Comparison of ENCODE assay signal across 1 cellular context in genomic region chr6:114170372-114170771, GRCh38.
TF ChIP-seq lines count a peak whose summit lies in the region.

No MANE protein-coding gene starts in this region.

TF ChIP-seq in HepG2, 621 proteins besides CTCF, POLR2A, EP300 and RAD21 (continued from another document and continues in another):
- TF ChIP-seq THRA (CRISPR knock-in tag; IDR thresholded peaks at IDR 0.05; ENCODE audit: borderline replicate concordance) (peak; percentile 64; the same call in 1 of the 2 replicates), ZGPAT (CRISPR knock-in tag; IDR thresholded peaks at IDR 0.05) (peak; percentile 11; the same call in 1 of the 2 replicates), ATF1 (CRISPR knock-in tag; IDR thresholded peaks at IDR 0.05) (no peak), ASH2L (IDR thresholded peaks at IDR 0.05; ENCODE audit: insufficient read length, low read depth, low read length) (peak; percentile 24), HDAC2 (CRISPR knock-in tag; IDR thresholded peaks at IDR 0.05) (0 out of 2 replicates have a peak, but pooled peaks have one; percentile 7), PHB2 (IDR thresholded peaks at IDR 0.05; ENCODE audit: partially characterized antibody) (no peak), RARA (CRISPR knock-in tag; IDR thresholded peaks at IDR 0.05) (peak; percentile 41; the same call in 1 of the 2 replicates), ZNF260 (CRISPR knock-in tag; IDR thresholded peaks at IDR 0.05; ENCODE audit: borderline replicate concordance, low read depth) (no peak), FOXA1 (IDR thresholded peaks at IDR 0.05) (no peak), FOXA1 (CRISPR knock-in tag; IDR thresholded peaks at IDR 0.05) (peak; percentile 73), ZNF629 (CRISPR knock-in tag; conservative IDR thresholded peaks at IDR 0.05) (no peak), NR2C2 (CRISPR knock-in tag; IDR thresholded peaks at IDR 0.05; ENCODE audit: borderline replicate concordance) (0 out of 2 replicates have a peak, but pooled peaks have one; percentile 4), MIER3 (CRISPR knock-in tag; IDR thresholded peaks at IDR 0.05; ENCODE audit: borderline replicate concordance) (no peak), IKZF1 (IDR thresholded peaks at IDR 0.05) (no peak), GFI1 (CRISPR knock-in tag; IDR thresholded peaks at IDR 0.05; ENCODE audit: borderline replicate concordance) (0 out of 2 replicates have a peak, but pooled peaks have one; percentile 27), ZSCAN20 (CRISPR knock-in tag; IDR thresholded peaks at IDR 0.05; ENCODE audit: borderline replicate concordance) (no peak), NCOA2 (CRISPR knock-in tag; IDR thresholded peaks at IDR 0.05) (peak; percentile 16; the same call in 1 of the 2 replicates), SP1 (IDR thresholded peaks at IDR 0.05) (no peak), SP1 (CRISPR knock-in tag; IDR thresholded peaks at IDR 0.05) (no peak), KLF16 (CRISPR knock-in tag; IDR thresholded peaks at IDR 0.05) (0 out of 4 replicates have a peak, but pooled peaks of 1 of the 2 experiments have one; percentile 5), ISL2 (CRISPR knock-in tag; IDR thresholded peaks at IDR 0.05) (peak; percentile 65; the same call in 1 of the 2 replicates), BCL6 (CRISPR knock-in tag; IDR thresholded peaks at IDR 0.05) (peak; percentile 64), ZBTB7B (CRISPR knock-in tag; IDR thresholded peaks at IDR 0.05) (no peak), RARG (CRISPR knock-in tag; IDR thresholded peaks at IDR 0.05; ENCODE audit: low read depth) (no peak), IKZF4 (CRISPR knock-in tag; IDR thresholded peaks at IDR 0.05; ENCODE audit: borderline replicate concordance, low read depth, not compliant biosample characterization) (no peak), ZNF264 (CRISPR knock-in tag; IDR thresholded peaks at IDR 0.05) (0 out of 2 replicates have a peak, but pooled peaks have one; percentile 25), CEBPG (CRISPR knock-in tag; IDR thresholded peaks at IDR 0.05) (peak; percentile 49; the same call in 1 of the 2 replicates), HIVEP1 (CRISPR knock-in tag; IDR thresholded peaks at IDR 0.05) (no peak), MTA1 (CRISPR knock-in tag; IDR thresholded peaks at IDR 0.05; ENCODE audit: borderline replicate concordance) (no peak), USF2 (IDR thresholded peaks at IDR 0.05; ENCODE audit: low read depth, low read length) (no peak), USF2 (CRISPR knock-in tag; IDR thresholded peaks at IDR 0.05; ENCODE audit: borderline replicate concordance) (no peak), GATA4 (IDR thresholded peaks at IDR 0.05; ENCODE audit: borderline replicate concordance, low read depth) (peak; percentile 35; the same call in 1 of the 2 replicates), MXI1 (IDR thresholded peaks at IDR 0.05; ENCODE audit: borderline replicate concordance, low read depth, low read length) (no peak), ZNF549 (CRISPR knock-in tag; IDR thresholded peaks at IDR 0.05) (no peak), FOXA3 (CRISPR knock-in tag; IDR thresholded peaks at IDR 0.05) (peak; percentile 64), PPARG (CRISPR knock-in tag; conservative IDR thresholded peaks at IDR 0.05) (0 out of 2 replicates have a peak, but pooled peaks have one; percentile 40), FOXP1 (IDR thresholded peaks at IDR 0.05) (no peak), FOXP1 (CRISPR knock-in tag; IDR thresholded peaks at IDR 0.05) (peak; percentile 71; the same call in 1 of the 2 replicates), ADNP (CRISPR knock-in tag; IDR thresholded peaks at IDR 0.05) (no peak), ZNF784 (CRISPR knock-in tag; IDR thresholded peaks at IDR 0.05; ENCODE audit: borderline replicate concordance) (no peak), TBX3 (IDR thresholded peaks at IDR 0.05; ENCODE audit: borderline replicate concordance) (peak; percentile 33; the same call in 1 of the 2 replicates), ZNF609 (CRISPR knock-in tag; IDR thresholded peaks at IDR 0.05; ENCODE audit: borderline replicate concordance) (peak; percentile 9; the same call in 1 of the 2 replicates), TCF7 (IDR thresholded peaks at IDR 0.05; ENCODE audit: low read depth) (peak; percentile 79)
- TF ChIP-seq, protein P1, sequence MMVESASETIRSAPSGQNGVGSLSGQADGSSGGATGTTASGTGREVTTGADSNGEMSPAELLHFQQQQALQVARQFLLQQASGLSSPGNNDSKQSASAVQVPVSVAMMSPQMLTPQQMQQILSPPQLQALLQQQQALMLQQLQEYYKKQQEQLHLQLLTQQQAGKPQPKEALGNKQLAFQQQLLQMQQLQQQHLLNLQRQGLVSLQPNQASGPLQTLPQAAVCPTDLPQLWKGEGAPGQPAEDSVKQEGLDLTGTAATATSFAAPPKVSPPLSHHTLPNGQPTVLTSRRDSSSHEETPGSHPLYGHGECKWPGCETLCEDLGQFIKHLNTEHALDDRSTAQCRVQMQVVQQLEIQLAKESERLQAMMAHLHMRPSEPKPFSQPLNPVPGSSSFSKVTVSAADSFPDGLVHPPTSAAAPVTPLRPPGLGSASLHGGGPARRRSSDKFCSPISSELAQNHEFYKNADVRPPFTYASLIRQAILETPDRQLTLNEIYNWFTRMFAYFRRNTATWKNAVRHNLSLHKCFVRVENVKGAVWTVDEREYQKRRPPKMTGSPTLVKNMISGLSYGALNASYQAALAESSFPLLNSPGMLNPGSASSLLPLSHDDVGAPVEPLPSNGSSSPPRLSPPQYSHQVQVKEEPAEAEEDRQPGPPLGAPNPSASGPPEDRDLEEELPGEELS (CRISPR knock-in tag; IDR thresholded peaks at IDR 0.05) = peak; percentile 49
- TF ChIP-seq, protein P2, sequence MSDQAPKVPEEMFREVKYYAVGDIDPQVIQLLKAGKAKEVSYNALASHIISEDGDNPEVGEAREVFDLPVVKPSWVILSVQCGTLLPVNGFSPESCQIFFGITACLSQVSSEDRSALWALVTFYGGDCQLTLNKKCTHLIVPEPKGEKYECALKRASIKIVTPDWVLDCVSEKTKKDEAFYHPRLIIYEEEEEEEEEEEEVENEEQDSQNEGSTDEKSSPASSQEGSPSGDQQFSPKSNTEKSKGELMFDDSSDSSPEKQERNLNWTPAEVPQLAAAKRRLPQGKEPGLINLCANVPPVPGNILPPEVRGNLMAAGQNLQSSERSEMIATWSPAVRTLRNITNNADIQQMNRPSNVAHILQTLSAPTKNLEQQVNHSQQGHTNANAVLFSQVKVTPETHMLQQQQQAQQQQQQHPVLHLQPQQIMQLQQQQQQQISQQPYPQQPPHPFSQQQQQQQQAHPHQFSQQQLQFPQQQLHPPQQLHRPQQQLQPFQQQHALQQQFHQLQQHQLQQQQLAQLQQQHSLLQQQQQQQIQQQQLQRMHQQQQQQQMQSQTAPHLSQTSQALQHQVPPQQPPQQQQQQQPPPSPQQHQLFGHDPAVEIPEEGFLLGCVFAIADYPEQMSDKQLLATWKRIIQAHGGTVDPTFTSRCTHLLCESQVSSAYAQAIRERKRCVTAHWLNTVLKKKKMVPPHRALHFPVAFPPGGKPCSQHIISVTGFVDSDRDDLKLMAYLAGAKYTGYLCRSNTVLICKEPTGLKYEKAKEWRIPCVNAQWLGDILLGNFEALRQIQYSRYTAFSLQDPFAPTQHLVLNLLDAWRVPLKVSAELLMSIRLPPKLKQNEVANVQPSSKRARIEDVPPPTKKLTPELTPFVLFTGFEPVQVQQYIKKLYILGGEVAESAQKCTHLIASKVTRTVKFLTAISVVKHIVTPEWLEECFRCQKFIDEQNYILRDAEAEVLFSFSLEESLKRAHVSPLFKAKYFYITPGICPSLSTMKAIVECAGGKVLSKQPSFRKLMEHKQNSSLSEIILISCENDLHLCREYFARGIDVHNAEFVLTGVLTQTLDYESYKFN (CRISPR knock-in tag; conservative IDR thresholded peaks at IDR 0.05) = peak; percentile 19; the same call in 1 of the 2 replicates
- TF ChIP-seq, protein P3, sequence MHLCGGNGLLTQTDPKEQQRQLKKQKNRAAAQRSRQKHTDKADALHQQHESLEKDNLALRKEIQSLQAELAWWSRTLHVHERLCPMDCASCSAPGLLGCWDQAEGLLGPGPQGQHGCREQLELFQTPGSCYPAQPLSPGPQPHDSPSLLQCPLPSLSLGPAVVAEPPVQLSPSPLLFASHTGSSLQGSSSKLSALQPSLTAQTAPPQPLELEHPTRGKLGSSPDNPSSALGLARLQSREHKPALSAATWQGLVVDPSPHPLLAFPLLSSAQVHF (CRISPR knock-in tag; IDR thresholded peaks at IDR 0.05) = no peak
